In genomic region chr1:20601123-20601825, GRCh38 we compare ENCODE assay signal across 16 cellular contexts. TPM values are rescaled to one million over a fixed set of nuclear protein-coding genes. Genes with fewer than 3 reads are reported as not detected.
A peak's percentile ranks its signal among the peaks of the same experiment; 100 is the strongest.
DNase-seq lines count a peak whose midpoint lies in the region; FAIRE-seq and TF ChIP-seq lines count a peak whose summit lies in the region.
"Had no signal": no experiment of that assay in that cellular context is flagged by ENCODE, and none has a peak within 500 bp of the region (broad histone marks: within the 10 kb centered on the region; RNA-seq: fewer than 3 reads in every experiment).

No MANE protein-coding gene starts in this region.

- peak; percentile 52 to 63 for DNase-seq in SJCRH30
- peak; percentile 38 to 58 for DNase-seq in foreskin fibroblast
- DNase-seq in NCI-H2029 (lab: John Stamatoyannopoulos, UW): no peak
- no peak for DNase-seq in HPDE6-E6E7 (ENCODE audit: extremely low spot score)
- no peak for DNase-seq in small intestine
- DNase-seq: activated CD4-positive, alpha-beta T cell treated with anti-CD3 and anti-CD28 coated beads, Interleukin-2, amount 50 U/mL, for 48 hours; anterior cingulate cortex; DND-41; NCI-H1694 treated with DMSO at 0.1 percent for 48 hours; NCI-H526; ovary; stimulated activated CD4-positive, alpha-beta T cell treated with anti-CD3 and anti-CD28 coated beads, Interleukin-12 subunit alpha, Interleukin-12 subunit beta, amount 100 ng/mL, for 4 hours had no signal

- H3K27ac ChIP-seq in HEK293 (ENCODE audit: extremely low read depth, low read depth, low read length) (no peak overlapping the region), SJCRH30 (peak overlapping the region; percentile 19; the same call in 1 of the 2 replicates), small intestine (ENCODE audit: low read depth in 1 of 2, low read length in 1 of 2) (no peak overlapping the region)
- H3K27ac ChIP-seq: BLaER1, ovary had no signal

- FAIRE-seq in small intestine (lab: Jason Lieb, UNC): no peak
- FAIRE-seq: GM12891, islet of Langerhans had no signal

- H3K9me3 ChIP-seq in HEK293 (ENCODE audit: control insufficient read depth, insufficient read depth, low read depth, low read length) (no peaks in the 10 kb centered on the region), SJCRH30 (replicated peaks) (0 out of 2 replicates have a peak, but pooled peaks cover 5% of the 10 kb centered on the region), small intestine (ENCODE audit: control insufficient read depth, low read depth) (no peaks in the 10 kb centered on the region)
- H3K9me3 ChIP-seq: BLaER1, ovary had no signal

- WGBS in small intestine, 3 donors: 44 to 59% (median 50%) methylated on average over 5 of the region's 5 CpGs

- H3K27me3 ChIP-seq in SJCRH30 (no peaks in the 10 kb centered on the region; the same call in 1 of the 2 replicates), small intestine (ENCODE audit: control insufficient read depth in 2 of 2, insufficient read depth in 2 of 2, low read length in 2 of 2) (no peaks in the 10 kb centered on the region)
- H3K27me3 ChIP-seq: BLaER1, ovary had no signal

- H3K36me3 ChIP-seq in HEK293 (ENCODE audit: control insufficient read depth in 2 of 2, insufficient read depth in 1 of 2, low read length in 2 of 2): no peaks in the 10 kb centered on the region
- H3K36me3 ChIP-seq in SJCRH30: no peaks in the 10 kb centered on the region
- H3K36me3 ChIP-seq in small intestine (ENCODE audit: control insufficient read depth in 2 of 2, insufficient read depth in 2 of 2, low read length in 2 of 2): no peaks in the 10 kb centered on the region
- H3K36me3 ChIP-seq: BLaER1, ovary had no signal

- POLR2A ChIA-PET in HEK293 (lab: Yijun Ruan, JAX): no interaction called here

- H3K4me3 ChIP-seq in HEK293 (ENCODE audit: low read depth, low read length): no peak overlapping the region
- no peak overlapping the region for H3K4me3 ChIP-seq in SJCRH30
- H3K4me3 ChIP-seq in foreskin fibroblast (ENCODE audit: low read depth in 1 of 2, low read length in 2 of 2): no peak overlapping the region
- no peak overlapping the region for H3K4me3 ChIP-seq in small intestine (ENCODE audit: low read depth in 1 of 2, low read length in 2 of 2)
- H3K4me3 ChIP-seq: BLaER1, ovary had no signal

- no peak for TF ChIP-seq CTCF in HEK293 (tag by site-specific recombination; IDR thresholded peaks at IDR 0.05)
- TF ChIP-seq CTCF in foreskin fibroblast (IDR thresholded peaks at IDR 0.05; ENCODE audit: low read depth, low read length): no peak

- CTCF ChIA-PET in HEK293 (lab: Yijun Ruan, JAX): no interaction called here

- H3K4me1 ChIP-seq in HEK293 (ENCODE audit: control insufficient read depth, insufficient read depth, low read length) (no peaks in the 10 kb centered on the region), SJCRH30 (peaks cover 23% of the 10 kb centered on the region), small intestine (ENCODE audit: control insufficient read depth in 2 of 2, insufficient read depth in 1 of 2, low read depth in 1 of 2, low read length in 1 of 2) (no peaks in the 10 kb centered on the region)

TF ChIP-seq in HEK293, 187 proteins besides CTCF, POLR2A, EP300 and RAD21:
- TF ChIP-seq YY2 (tag by site-specific recombination; IDR thresholded peaks at IDR 0.05) (peak; percentile 74), FEZF1 (tag by site-specific recombination; IDR thresholded peaks at IDR 0.05) (no peak)

RNA-seq across cellular contexts. Expression of gene CDA, which starts 12.4 kb away (rescaled TPM):
- not detected in 2 replicates for total RNA-seq in SJCRH30 (2014; rRNA removed; shearing (Covaris generic))
- 10 to 100 TPM in 1 of 3 donors, 1 to 10 TPM in 2; 1.1 to 53.0 (median 7.7) TPM for polyA plus RNA-seq in small intestine

RNA-seq across cellular contexts. Expression of gene PINK1, which starts 32.0 kb away (rescaled TPM):
- 14.8 and 17.4 TPM in 2 replicates for total RNA-seq in SJCRH30 (2014; rRNA removed; shearing (Covaris generic))
- polyA plus RNA-seq in small intestine: 100 to 1,000 TPM in 1 of 3 donors, 10 to 100 TPM in 2; 45.9 to 120 (median 75.4) TPM

RNA-seq across cellular contexts. Expression of gene FAM43B, which starts 48.9 kb away (rescaled TPM):
- total RNA-seq in SJCRH30 (2014; rRNA removed; shearing (Covaris generic)): 0.25 and 0.73 TPM in 2 replicates
- polyA plus RNA-seq in small intestine: under 1 TPM in 2 of 3 donors, not detected in 1; 0.27 to 0.75 TPM

RNA-seq across cellular contexts. Expression of gene DDOST, which starts 59.9 kb away (rescaled TPM):
- 267 and 269 TPM in 2 replicates for total RNA-seq in SJCRH30 (2014; rRNA removed; shearing (Covaris generic))
- 100 to 1,000 TPM in 1 of 3 donors, 10 to 100 TPM in 2; 64.2 to 280 (median 89.7) TPM for polyA plus RNA-seq in small intestine

Comparison
In these comparisons a context has a peak if more than half of its experiments do, and no peak if none do; other contexts are left out.
1. DNase-seq: peak in SJCRH30 (2 of 2) and foreskin fibroblast (2 of 2); none in NCI-H2029 (single experiment), HPDE6-E6E7 (single experiment) and small intestine (single experiment).